In genomic region chr16:24635900-24636610, GRCh38 we compare ENCODE assay signal across 10 cellular contexts.
DNase-seq lines count a peak whose midpoint lies in the region; ATAC-seq, FAIRE-seq and TF ChIP-seq lines count a peak whose summit lies in the region.
"Had no signal": no experiment of that assay in that cellular context is flagged by ENCODE, and none has a peak within 500 bp of the region (broad histone marks: within the 10 kb centered on the region; RNA-seq: fewer than 3 reads in every experiment).

No MANE protein-coding gene starts in this region.

- intact Hi-C loops in kidney (cut with DNase I) (no loop called here), vagina (cut with DNase I) (no loop called here)

- no peak overlapping the region for H3K27ac Mint-ChIP-seq in activated T-helper 17 cell treated with anti-CD3 and anti-CD28 coated beads, Interleukin-2, amount 50 U/mL, for 72 hours
- H3K27ac Mint-ChIP-seq: activated naive CD8-positive, alpha-beta T cell had no signal

- no peak for TF ChIP-seq CTCF in kidney (IDR thresholded peaks at IDR 0.05; ENCODE audit: borderline replicate concordance, extremely low read depth, insufficient read depth)
- TF ChIP-seq CTCF in vagina (IDR thresholded peaks at IDR 0.05): no peak

- no peak for TF ChIP-seq POLR2A in vagina (IDR thresholded peaks at IDR 0.05)

- peaks cover 13% of the 10 kb centered on the region for H3K27me3 Mint-ChIP-seq in activated T-helper 17 cell treated with anti-CD3 and anti-CD28 coated beads, Interleukin-2, amount 50 U/mL, for 72 hours

- H3K36me3 ChIP-seq in kidney (ENCODE audit: control insufficient read depth in 1 of 2, insufficient read depth in 2 of 2, low read length in 2 of 2) (no peaks in the 10 kb centered on the region), vagina (no peaks in the 10 kb centered on the region)
- H3K36me3 ChIP-seq: BLaER1 treated with 17β-estradiol and CSF1 and Interleukin-3, amounts not matched to agents 10 nM and 100 nM had no signal

- H3K27ac ChIP-seq in kidney (ENCODE audit: low read depth in 2 of 2, low read length in 2 of 2): peak overlapping the region; percentile 57 to 63
- H3K27ac ChIP-seq in vagina: peak overlapping the region; percentile 34
- H3K27ac ChIP-seq: BLaER1 treated with 17β-estradiol and CSF1 and Interleukin-3, amounts not matched to agents 10 nM and 100 nM had no signal

- H3K4me3 ChIP-seq in kidney (ENCODE audit: low read length in 2 of 2): no peak overlapping the region
- H3K4me3 ChIP-seq in vagina: no peak overlapping the region
- H3K4me3 ChIP-seq: BLaER1 treated with 17β-estradiol and CSF1 and Interleukin-3, amounts not matched to agents 10 nM and 100 nM had no signal

- no peak for ATAC-seq in HG02798 (IDR thresholded peaks at IDR 0.05; ENCODE audit: poor library complexity, unreplicated experiment)
- ATAC-seq in activated T-helper 17 cell treated with anti-CD3 and anti-CD28 coated beads, Interleukin-2, amount 50 U/mL, for 72 hours (replicated peaks): no peak

- H3K4me1 Mint-ChIP-seq in activated T-helper 17 cell treated with anti-CD3 and anti-CD28 coated beads, Interleukin-2, amount 50 U/mL, for 72 hours: no peaks in the 10 kb centered on the region

- peak; percentile 95 for FAIRE-seq in kidney (lab: Jason Lieb, UNC)

- DNase-seq in SHP77 (lab: John Stamatoyannopoulos, UW) (peak; percentile 4 to 19), SHP77 treated with DMSO at 0.1 percent for 48 hours (lab: John Stamatoyannopoulos, UW) (no peak), astrocyte of the hippocampus (ENCODE audit: low read depth, low spot score) (peak; percentile 93), kidney (peak; percentile 95), vagina (ENCODE audit: extremely low spot score in 2 of 2) (no peak), UCSD-AML1 (lab: John Stamatoyannopoulos, UW; ENCODE audit: unreplicated experiment) (no peak)

- H3K9ac ChIP-seq in kidney (ENCODE audit: low read length in 2 of 2): peak overlapping the region in 1 of 2 donors; percentile 26
- H3K9ac ChIP-seq: BLaER1 treated with 17β-estradiol and CSF1 and Interleukin-3, amounts not matched to agents 10 nM and 100 nM had no signal

- no peaks in the 10 kb centered on the region for H3K27me3 ChIP-seq in vagina
- H3K27me3 ChIP-seq: BLaER1 treated with 17β-estradiol and CSF1 and Interleukin-3, amounts not matched to agents 10 nM and 100 nM had no signal

- no peaks in the 10 kb centered on the region for H3K36me3 Mint-ChIP-seq in activated T-helper 17 cell treated with anti-CD3 and anti-CD28 coated beads, Interleukin-2, amount 50 U/mL, for 72 hours (ENCODE audit: low read depth)
- H3K36me3 Mint-ChIP-seq: activated naive CD8-positive, alpha-beta T cell had no signal

- H3K4me1 ChIP-seq in kidney (ENCODE audit: control insufficient read depth in 1 of 2, insufficient read depth in 1 of 2, low read depth in 1 of 2, low read length in 2 of 2) (peaks cover 2 to 12% of the 10 kb centered on the region in 2 donors), vagina (peaks cover 9% of the 10 kb centered on the region)
- H3K4me1 ChIP-seq: BLaER1 treated with 17β-estradiol and CSF1 and Interleukin-3, amounts not matched to agents 10 nM and 100 nM had no signal

- no peak overlapping the region for H3K4me3 Mint-ChIP-seq in activated T-helper 17 cell treated with anti-CD3 and anti-CD28 coated beads, Interleukin-2, amount 50 U/mL, for 72 hours
- H3K4me3 Mint-ChIP-seq: activated naive CD8-positive, alpha-beta T cell had no signal

- H3K9me3 Mint-ChIP-seq in activated T-helper 17 cell treated with anti-CD3 and anti-CD28 coated beads, Interleukin-2, amount 50 U/mL, for 72 hours: no peaks in the 10 kb centered on the region

- H3K9me3 ChIP-seq in kidney (ENCODE audit: control insufficient read depth in 1 of 2, low read length in 2 of 2): no peaks in the 10 kb centered on the region
- H3K9me3 ChIP-seq in vagina: no peaks in the 10 kb centered on the region
- H3K9me3 ChIP-seq: BLaER1 treated with 17β-estradiol and CSF1 and Interleukin-3, amounts not matched to agents 10 nM and 100 nM had no signal

Comparison
In these comparisons a context has a peak if more than half of its experiments do, and no peak if none do; other contexts are left out.
1. DNase-seq: peak in SHP77 (2 of 2), astrocyte of the hippocampus (single experiment) and kidney (single experiment); none in SHP77 treated with DMSO at 0.1 percent for 48 hours (single experiment), vagina (0 of 2) and UCSD-AML1 (single experiment).